1 cellular context compared by ENCODE assay signal in genomic region chr17:81909966-81910839, GRCh38.
A peak's percentile ranks its signal among the peaks of the same experiment; 100 is the strongest.
TF ChIP-seq lines count a peak whose summit lies in the region.

No MANE protein-coding gene starts in this region.

TF ChIP-seq in HepG2, 621 proteins besides CTCF, POLR2A, EP300 and RAD21 (continued from another document and continues in another):
- peak; percentile 51; the same call in 1 of the 2 replicates for TF ChIP-seq ZBTB7B (CRISPR knock-in tag; IDR thresholded peaks at IDR 0.05)
- TF ChIP-seq ZNF275 (CRISPR knock-in tag; IDR thresholded peaks at IDR 0.05; ENCODE audit: borderline replicate concordance), result peak; percentile 93; the same call in 1 of the 2 replicates
- no peak for TF ChIP-seq ZNF75D (CRISPR knock-in tag; IDR thresholded peaks at IDR 0.05; ENCODE audit: borderline replicate concordance)
- TF ChIP-seq, protein P1, sequence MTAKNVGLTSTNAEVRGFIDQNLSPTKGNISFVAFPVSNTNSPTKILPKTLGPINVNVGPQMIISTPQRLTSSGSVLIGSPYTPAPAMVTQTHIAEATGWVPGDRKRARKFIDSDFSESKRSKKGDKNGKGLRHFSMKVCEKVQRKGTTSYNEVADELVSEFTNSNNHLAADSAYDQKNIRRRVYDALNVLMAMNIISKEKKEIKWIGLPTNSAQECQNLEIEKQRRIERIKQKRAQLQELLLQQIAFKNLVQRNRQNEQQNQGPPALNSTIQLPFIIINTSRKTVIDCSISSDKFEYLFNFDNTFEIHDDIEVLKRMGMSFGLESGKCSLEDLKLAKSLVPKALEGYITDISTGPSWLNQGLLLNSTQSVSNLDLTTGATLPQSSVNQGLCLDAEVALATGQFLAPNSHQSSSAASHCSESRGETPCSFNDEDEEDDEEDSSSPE (CRISPR knock-in tag; IDR thresholded peaks at IDR 0.05), result peak; percentile 62
- no peak for TF ChIP-seq SCMH1 (CRISPR knock-in tag; IDR thresholded peaks at IDR 0.05; ENCODE audit: borderline replicate concordance)
- TF ChIP-seq RBM39 (IDR thresholded peaks at IDR 0.05; ENCODE audit: low read depth, low read length, poor library complexity, severe bottlenecking), result peak; percentile 75
- TF ChIP-seq RFX3 (CRISPR knock-in tag; IDR thresholded peaks at IDR 0.05), result no peak
- peak; percentile 40; the same call in 1 of the 2 replicates for TF ChIP-seq CENPT (CRISPR knock-in tag; IDR thresholded peaks at IDR 0.05; ENCODE audit: low read depth)
- 0 out of 2 replicates have a peak, but pooled peaks have one; percentile 14 for TF ChIP-seq ZFP36L2 (CRISPR knock-in tag; IDR thresholded peaks at IDR 0.05)
- TF ChIP-seq MIER2 (CRISPR knock-in tag; IDR thresholded peaks at IDR 0.05), result peak; percentile 57
- peak; percentile 96 for TF ChIP-seq TARDBP (CRISPR knock-in tag; IDR thresholded peaks at IDR 0.05)
- peak; percentile 71; the same call in 1 of the 2 replicates for TF ChIP-seq ISX (CRISPR knock-in tag; conservative IDR thresholded peaks at IDR 0.05)
- TF ChIP-seq NFKBIZ (CRISPR knock-in tag; IDR thresholded peaks at IDR 0.05), result no peak
- TF ChIP-seq, protein P2, sequence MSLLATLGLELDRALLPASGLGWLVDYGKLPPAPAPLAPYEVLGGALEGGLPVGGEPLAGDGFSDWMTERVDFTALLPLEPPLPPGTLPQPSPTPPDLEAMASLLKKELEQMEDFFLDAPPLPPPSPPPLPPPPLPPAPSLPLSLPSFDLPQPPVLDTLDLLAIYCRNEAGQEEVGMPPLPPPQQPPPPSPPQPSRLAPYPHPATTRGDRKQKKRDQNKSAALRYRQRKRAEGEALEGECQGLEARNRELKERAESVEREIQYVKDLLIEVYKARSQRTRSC (CRISPR knock-in tag; IDR thresholded peaks at IDR 0.05; ENCODE audit: low read depth), result no peak
- peak; percentile 73; the same call in 1 of the 2 replicates for TF ChIP-seq PITX1 (CRISPR knock-in tag; IDR thresholded peaks at IDR 0.05)
- TF ChIP-seq MYC (CRISPR knock-in tag; IDR thresholded peaks at IDR 0.05; ENCODE audit: borderline replicate concordance), result peak; percentile 82
- TF ChIP-seq ZNF251 (CRISPR knock-in tag; IDR thresholded peaks at IDR 0.05), result no peak
- TF ChIP-seq, protein P3, sequence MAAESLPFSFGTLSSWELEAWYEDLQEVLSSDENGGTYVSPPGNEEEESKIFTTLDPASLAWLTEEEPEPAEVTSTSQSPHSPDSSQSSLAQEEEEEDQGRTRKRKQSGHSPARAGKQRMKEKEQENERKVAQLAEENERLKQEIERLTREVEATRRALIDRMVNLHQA (CRISPR knock-in tag; IDR thresholded peaks at IDR 0.05), result no peak
- no peak; the same call in 1 of the 2 replicates for TF ChIP-seq EEA1 (CRISPR knock-in tag; IDR thresholded peaks at IDR 0.05; ENCODE audit: borderline replicate concordance)
- 0 out of 2 replicates have a peak, but pooled peaks have one; percentile 18 for TF ChIP-seq TMF1 (CRISPR knock-in tag; IDR thresholded peaks at IDR 0.05; ENCODE audit: low read depth)
- no peak; the same call in 1 of the 2 replicates for TF ChIP-seq RBAK (CRISPR knock-in tag; IDR thresholded peaks at IDR 0.05)
- peak; percentile 44; the same call in 1 of the 2 replicates for TF ChIP-seq STAT6 (CRISPR knock-in tag; IDR thresholded peaks at IDR 0.05; ENCODE audit: borderline replicate concordance)
- no peak for TF ChIP-seq ZKSCAN5 (CRISPR knock-in tag; IDR thresholded peaks at IDR 0.05)
- peak; percentile 82 for TF ChIP-seq ZZZ3 (CRISPR knock-in tag; IDR thresholded peaks at IDR 0.05; ENCODE audit: borderline replicate concordance)
- TF ChIP-seq, protein P4, sequence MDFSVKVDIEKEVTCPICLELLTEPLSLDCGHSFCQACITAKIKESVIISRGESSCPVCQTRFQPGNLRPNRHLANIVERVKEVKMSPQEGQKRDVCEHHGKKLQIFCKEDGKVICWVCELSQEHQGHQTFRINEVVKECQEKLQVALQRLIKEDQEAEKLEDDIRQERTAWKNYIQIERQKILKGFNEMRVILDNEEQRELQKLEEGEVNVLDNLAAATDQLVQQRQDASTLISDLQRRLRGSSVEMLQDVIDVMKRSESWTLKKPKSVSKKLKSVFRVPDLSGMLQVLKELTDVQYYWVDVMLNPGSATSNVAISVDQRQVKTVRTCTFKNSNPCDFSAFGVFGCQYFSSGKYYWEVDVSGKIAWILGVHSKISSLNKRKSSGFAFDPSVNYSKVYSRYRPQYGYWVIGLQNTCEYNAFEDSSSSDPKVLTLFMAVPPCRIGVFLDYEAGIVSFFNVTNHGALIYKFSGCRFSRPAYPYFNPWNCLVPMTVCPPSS (IDR thresholded peaks at IDR 0.05), result no peak
- no peak for TF ChIP-seq ATF7-NPFF (CRISPR knock-in tag; IDR thresholded peaks at IDR 0.05; ENCODE audit: low read depth)
- TF ChIP-seq ZBTB33 (CRISPR knock-in tag; IDR thresholded peaks at IDR 0.05), result peak; percentile 46; the same call in 1 of the 2 replicates
- 0 out of 2 replicates have a peak, but pooled peaks have one; percentile 12 for TF ChIP-seq ZNF121 (CRISPR knock-in tag; IDR thresholded peaks at IDR 0.05)
- peak; percentile 88 for TF ChIP-seq KAT7 (CRISPR knock-in tag; IDR thresholded peaks at IDR 0.05; ENCODE audit: borderline replicate concordance)
- no peak for TF ChIP-seq KDM5A (IDR thresholded peaks at IDR 0.05; ENCODE audit: borderline replicate concordance, low read length)
- TF ChIP-seq TP53 (CRISPR knock-in tag; conservative IDR thresholded peaks at IDR 0.05), result no peak; the same call in 1 of the 2 replicates
- TF ChIP-seq THYN1 (CRISPR knock-in tag; IDR thresholded peaks at IDR 0.05; ENCODE audit: borderline replicate concordance, low read depth), result no peak
- peak; percentile 91 for TF ChIP-seq PPARG (CRISPR knock-in tag; conservative IDR thresholded peaks at IDR 0.05)
- no peak for TF ChIP-seq IKZF1 (IDR thresholded peaks at IDR 0.05)
- peak; percentile 84 for TF ChIP-seq ASH2L (IDR thresholded peaks at IDR 0.05; ENCODE audit: insufficient read length, low read depth, low read length)
- no peak for TF ChIP-seq ZFP41 (CRISPR knock-in tag; IDR thresholded peaks at IDR 0.05; ENCODE audit: borderline replicate concordance)
- TF ChIP-seq ZNF598 (CRISPR knock-in tag; IDR thresholded peaks at IDR 0.05; ENCODE audit: borderline replicate concordance), result no peak; the same call in 1 of the 2 replicates
- TF ChIP-seq FOXA1 (IDR thresholded peaks at IDR 0.05), result no peak
- TF ChIP-seq FOXA1 (CRISPR knock-in tag; IDR thresholded peaks at IDR 0.05), result peak; percentile 9; the same call in 1 of the 2 replicates
- TF ChIP-seq, protein P5, sequence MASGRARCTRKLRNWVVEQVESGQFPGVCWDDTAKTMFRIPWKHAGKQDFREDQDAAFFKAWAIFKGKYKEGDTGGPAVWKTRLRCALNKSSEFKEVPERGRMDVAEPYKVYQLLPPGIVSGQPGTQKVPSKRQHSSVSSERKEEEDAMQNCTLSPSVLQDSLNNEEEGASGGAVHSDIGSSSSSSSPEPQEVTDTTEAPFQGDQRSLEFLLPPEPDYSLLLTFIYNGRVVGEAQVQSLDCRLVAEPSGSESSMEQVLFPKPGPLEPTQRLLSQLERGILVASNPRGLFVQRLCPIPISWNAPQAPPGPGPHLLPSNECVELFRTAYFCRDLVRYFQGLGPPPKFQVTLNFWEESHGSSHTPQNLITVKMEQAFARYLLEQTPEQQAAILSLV (CRISPR knock-in tag; IDR thresholded peaks at IDR 0.05; ENCODE audit: borderline replicate concordance), result peak; percentile 53; the same call in 1 of the 2 replicates
- peak; percentile 97 for TF ChIP-seq HNRNPL (IDR thresholded peaks at IDR 0.05; ENCODE audit: low read depth, low read length)
- no peak for TF ChIP-seq NFE2 (CRISPR knock-in tag; IDR thresholded peaks at IDR 0.05)
- TF ChIP-seq RFXANK (CRISPR knock-in tag; IDR thresholded peaks at IDR 0.05), result no peak; the same call in 1 of the 2 replicates
- TF ChIP-seq FOXA3 (CRISPR knock-in tag; IDR thresholded peaks at IDR 0.05), result no peak; the same call in none of the 2 replicates
- TF ChIP-seq, protein P6, sequence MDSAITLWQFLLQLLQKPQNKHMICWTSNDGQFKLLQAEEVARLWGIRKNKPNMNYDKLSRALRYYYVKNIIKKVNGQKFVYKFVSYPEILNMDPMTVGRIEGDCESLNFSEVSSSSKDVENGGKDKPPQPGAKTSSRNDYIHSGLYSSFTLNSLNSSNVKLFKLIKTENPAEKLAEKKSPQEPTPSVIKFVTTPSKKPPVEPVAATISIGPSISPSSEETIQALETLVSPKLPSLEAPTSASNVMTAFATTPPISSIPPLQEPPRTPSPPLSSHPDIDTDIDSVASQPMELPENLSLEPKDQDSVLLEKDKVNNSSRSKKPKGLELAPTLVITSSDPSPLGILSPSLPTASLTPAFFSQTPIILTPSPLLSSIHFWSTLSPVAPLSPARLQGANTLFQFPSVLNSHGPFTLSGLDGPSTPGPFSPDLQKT (CRISPR knock-in tag; IDR thresholded peaks at IDR 0.05; ENCODE audit: borderline replicate concordance), result no peak
- no peak for TF ChIP-seq ZNF225 (CRISPR knock-in tag; IDR thresholded peaks at IDR 0.05)
- 0 out of 2 replicates have a peak, but pooled peaks have one; percentile 13 for TF ChIP-seq ZNF446 (CRISPR knock-in tag; IDR thresholded peaks at IDR 0.05)
- TF ChIP-seq ETV5 (CRISPR knock-in tag; IDR thresholded peaks at IDR 0.05; ENCODE audit: borderline replicate concordance), result peak; percentile 82
- TF ChIP-seq SIN3A (IDR thresholded peaks at IDR 0.05; ENCODE audit: borderline replicate concordance, low read depth, low read length), result peak; percentile 91
- no peak for TF ChIP-seq TCF12 (IDR thresholded peaks at IDR 0.05)
- TF ChIP-seq TCF12 (CRISPR knock-in tag; IDR thresholded peaks at IDR 0.05), result peak; percentile 26; the same call in 1 of the 2 replicates
- TF ChIP-seq ZNF816 (CRISPR knock-in tag; IDR thresholded peaks at IDR 0.05; ENCODE audit: borderline replicate concordance), result no peak; the same call in 1 of the 2 replicates
- no peak for TF ChIP-seq ZNF33A (CRISPR knock-in tag; IDR thresholded peaks at IDR 0.05; ENCODE audit: borderline replicate concordance)
- peak; percentile 47; the same call in 1 of the 2 replicates for TF ChIP-seq ZKSCAN8 (CRISPR knock-in tag; IDR thresholded peaks at IDR 0.05; ENCODE audit: borderline replicate concordance)
- TF ChIP-seq ZNF770 (CRISPR knock-in tag; IDR thresholded peaks at IDR 0.05), result no peak
- no peak for TF ChIP-seq ZMYM2 (CRISPR knock-in tag; IDR thresholded peaks at IDR 0.05)
- 0 out of 2 replicates have a peak, but pooled peaks have one; percentile 31 for TF ChIP-seq BRCA1 (CRISPR knock-in tag; IDR thresholded peaks at IDR 0.05)
- no peak; the same call in 1 of the 2 replicates for TF ChIP-seq LCORL (IDR thresholded peaks at IDR 0.05)
- TF ChIP-seq LCORL (CRISPR knock-in tag; IDR thresholded peaks at IDR 0.05), result peak; percentile 96
